27 cellular contexts compared by ENCODE assay signal in genomic region chr7:38182450-38182849, GRCh38. TPM values are rescaled to one million over a fixed set of nuclear protein-coding genes. Genes with fewer than 3 reads are reported as not detected.
A peak's percentile ranks its signal among the peaks of the same experiment; 100 is the strongest.
DNase-seq lines count a peak whose midpoint lies in the region; ATAC-seq, FAIRE-seq and TF ChIP-seq lines count a peak whose summit lies in the region.
"Had no signal": no experiment of that assay in that cellular context is flagged by ENCODE, and none has a peak within 500 bp of the region (broad histone marks: within the 10 kb centered on the region; RNA-seq: fewer than 3 reads in every experiment).

No MANE protein-coding gene starts in this region.

- H3K9ac ChIP-seq in Loucy (ENCODE audit: low read depth, low read length, poor library complexity, severe bottlenecking) (peak overlapping the region; percentile 18), GM12878 (ENCODE audit: control insufficient read depth, insufficient read depth, low read length) (peak overlapping the region; percentile 31), smooth muscle cell (ENCODE audit: low read depth) (no peak overlapping the region)
- H3K9ac ChIP-seq: BLaER1 treated with 17β-estradiol and CSF1 and Interleukin-3, amounts not matched to agents 10 nM and 100 nM had no signal

- SMC1A ChIA-PET in GM12878 (lab: Charles Lee; ENCODE audit: uncharacterized antibody, unreplicated experiment): interaction anchor here (1.2 to 5.5 kb wide), 9 partner anchors 9 to 262 kb away, joined by 3 to 61 read pairs (median 17); partner anchors contain the start of gene EPDR1

- no peaks in the 10 kb centered on the region for H3K9me2 ChIP-seq in Loucy (replicated peaks; ENCODE audit: low read depth, low read length)

- DNase-seq in left ventricle myocardium inferior (no peak), cardiac septum (ENCODE audit: low spot score) (no peak), GM12878 (ENCODE audit: low read depth, low spot score) (no peak), lung microvascular endothelial cell (ENCODE audit: low read depth in 2 of 2) (peak; percentile 8 to 33), smooth muscle cell (lab: John Stamatoyannopoulos, UW; ENCODE audit: unreplicated experiment) (no peak)
- DNase-seq in activated naive CD8-positive, alpha-beta T cell treated with anti-CD3 and anti-CD28 coated beads, Interleukin-2, amount 50 U/mL, for 24 hours: no peak
- DNase-seq: 8988T; ACHN; AML-193; BE2C; CD4-positive, alpha-beta T cell; CD8-positive, alpha-beta memory T cell; DMS 273 treated with DMSO at 0.1 percent for 48 hours; DMS79; EL; GDM1; GOT3; HFFc6 had no signal

- H2AFZ ChIP-seq in Loucy (ENCODE audit: low read length) (no peak overlapping the region), GM12878 (ENCODE audit: control insufficient read depth, low read depth, low read length) (no peak overlapping the region), smooth muscle cell (ENCODE audit: low read depth) (no peak overlapping the region)

- H3K27ac Mint-ChIP-seq in activated naive CD8-positive, alpha-beta T cell treated with anti-CD3 and anti-CD28 coated beads, Interleukin-2, amount 50 U/mL, for 24 hours: no peak overlapping the region
- H3K27ac Mint-ChIP-seq: CD14-positive monocyte; CD4-positive, alpha-beta T cell; HFFc6 had no signal

- no peak for TF ChIP-seq RAD21 in GM12878 (IDR thresholded peaks at IDR 0.05; ENCODE audit: insufficient read depth, low read depth, low read length)

- peaks cover 50% of the 10 kb centered on the region for H3K4me1 Mint-ChIP-seq in activated naive CD8-positive, alpha-beta T cell treated with anti-CD3 and anti-CD28 coated beads, Interleukin-2, amount 50 U/mL, for 24 hours

- intact Hi-C loops in left ventricle myocardium inferior (cut with micrococcal nuclease) (no loop called here), cardiac septum (cut with DNase I) (no loop called here), GM12878 (cut with micrococcal nuclease; ENCODE audit: unreplicated experiment) (no loop called here)

- POLR2A ChIA-PET in GM12878 (lab: Charles Lee): interaction anchor here (1.0 to 1.8 kb wide), 2 partner anchors 11 to 14 kb away, joined by 3 to 5 read pairs; no protein-coding TSS in a partner anchor

- peaks cover 80% of the 10 kb centered on the region for H3K4me1 ChIP-seq in left ventricle myocardium inferior
- H3K4me1 ChIP-seq in Loucy (ENCODE audit: insufficient read depth, low read length, poor library complexity, severe bottlenecking): peaks cover 70% of the 10 kb centered on the region
- peaks cover 12% of the 10 kb centered on the region; the same call in 1 of the 2 replicates for H3K4me1 ChIP-seq in GM12878 (ENCODE audit: control insufficient read depth, insufficient read depth, low read length)
- peaks cover 17% of the 10 kb centered on the region for H3K4me1 ChIP-seq in smooth muscle cell (ENCODE audit: low read depth)
- H3K4me1 ChIP-seq: BE2C had no signal

- H3K4me3 ChIP-seq in left ventricle myocardium inferior (no peak overlapping the region), Loucy (ENCODE audit: low read length, poor library complexity, severe bottlenecking) (peak overlapping the region; percentile 91), GM12878 (0 out of 2 replicates have a peak overlapping the region, but pooled peaks have one; percentile 29), smooth muscle cell (no peak overlapping the region)
- H3K4me3 ChIP-seq: A549; BLaER1 treated with 17β-estradiol and CSF1 and Interleukin-3, amounts not matched to agents 10 nM and 100 nM; HAP-1 had no signal

- peaks cover 9% of the 10 kb centered on the region for H3K36me3 Mint-ChIP-seq in activated naive CD8-positive, alpha-beta T cell treated with anti-CD3 and anti-CD28 coated beads, Interleukin-2, amount 50 U/mL, for 24 hours (ENCODE audit: low read depth)

- TF ChIP-seq POLR2A in GM12878 (IDR thresholded peaks at IDR 0.05; ENCODE audit: low read depth, low read length): no peak

- H3K9me3 ChIP-seq in left ventricle myocardium inferior (replicated peaks) (no peaks in the 10 kb centered on the region), Loucy (ENCODE audit: insufficient read depth, low read depth, low read length) (no peaks in the 10 kb centered on the region), GM12878 (replicated peaks; ENCODE audit: control insufficient read depth, insufficient read depth, low read length) (no peaks in the 10 kb centered on the region; the same call in 2 of the 3 replicates), smooth muscle cell (replicated peaks; ENCODE audit: low read depth) (no peaks in the 10 kb centered on the region)
- H3K9me3 ChIP-seq: A549, BE2C, HAP-1 had no signal

- 82% methylated on average over 1 of the region's 1 CpG for WGBS in GM12878 (ENCODE audit: insufficient coverage, insufficient replicate concordance, low lambda C conversion rate, missing lambda C conversion rate)
- 68% methylated on average over 1 of the region's 1 CpG for WGBS in smooth muscle cell (ENCODE audit: low lambda C conversion rate)

- FAIRE-seq in GM12878 (lab: Jason Lieb, UNC): no peak
- FAIRE-seq: A549, D721Med, GM12892, H54 had no signal

- TF ChIP-seq EP300 in GM12878 (IDR thresholded peaks at IDR 0.05; ENCODE audit: borderline replicate concordance in 1 of 2, control insufficient read depth in 1 of 2, low read depth in 2 of 2, low read length in 2 of 2): no peak

- ATAC-seq in GM12878 (no peak), HG03571 (IDR thresholded peaks at IDR 0.05; ENCODE audit: unreplicated experiment) (no peak)
- ATAC-seq in activated naive CD8-positive, alpha-beta T cell treated with anti-CD3 and anti-CD28 coated beads, Interleukin-2, amount 50 U/mL, for 24 hours: no peak
- ATAC-seq: A549 had no signal

- no peaks in the 10 kb centered on the region for H3K27me3 Mint-ChIP-seq in activated naive CD8-positive, alpha-beta T cell treated with anti-CD3 and anti-CD28 coated beads, Interleukin-2, amount 50 U/mL, for 24 hours
- H3K27me3 Mint-ChIP-seq: CD4-positive, alpha-beta T cell; CD8-positive, alpha-beta memory T cell had no signal

- RAD21 ChIA-PET in GM12878 (lab: Charles Lee; ENCODE audit: unreplicated experiment): interaction anchor here (1.1 to 3.8 kb wide), 5 partner anchors 13 to 136 kb away, joined by 3 to 38 read pairs (median 6); no protein-coding TSS in a partner anchor

- H3K4me2 ChIP-seq in Loucy (ENCODE audit: low read depth, low read length, poor library complexity, severe bottlenecking) (peak overlapping the region; percentile 92), GM12878 (ENCODE audit: control insufficient read depth, insufficient read depth) (peak overlapping the region; percentile 47), smooth muscle cell (no peak overlapping the region)
- H3K4me2 ChIP-seq: A549 had no signal

- H3F3A ChIP-seq in Loucy (ENCODE audit: low read depth) (no peaks in the 10 kb centered on the region), smooth muscle cell (ENCODE audit: low read depth) (no peaks in the 10 kb centered on the region)

- H3K27ac ChIP-seq in left ventricle myocardium inferior (replicated peaks): peak overlapping the region; percentile 15
- H3K27ac ChIP-seq in GM12878 (ENCODE audit: control insufficient read depth, insufficient read depth): peak overlapping the region; percentile 38; the same call in 1 of the 2 replicates
- no peak overlapping the region for H3K27ac ChIP-seq in smooth muscle cell (ENCODE audit: low read depth)
- H3K27ac ChIP-seq: A549; BLaER1 treated with 17β-estradiol and CSF1 and Interleukin-3, amounts not matched to agents 10 nM and 100 nM had no signal

- no peaks in the 10 kb centered on the region for H3K9me3 Mint-ChIP-seq in activated naive CD8-positive, alpha-beta T cell treated with anti-CD3 and anti-CD28 coated beads, Interleukin-2, amount 50 U/mL, for 24 hours
- H3K9me3 Mint-ChIP-seq: CD4-positive, alpha-beta T cell; CD8-positive, alpha-beta memory T cell; HFFc6 had no signal

- H3K4me3 Mint-ChIP-seq in activated naive CD8-positive, alpha-beta T cell treated with anti-CD3 and anti-CD28 coated beads, Interleukin-2, amount 50 U/mL, for 24 hours: no peak overlapping the region
- H3K4me3 Mint-ChIP-seq: CD14-positive monocyte; CD4-positive, alpha-beta T cell; HFFc6 had no signal

- H3K27me3 ChIP-seq in left ventricle myocardium inferior (ENCODE audit: low read depth) (no peaks in the 10 kb centered on the region), Loucy (ENCODE audit: insufficient read depth, low read length, poor library complexity, severe bottlenecking) (no peaks in the 10 kb centered on the region), GM12878 (replicated peaks in 1 of 2; ENCODE audit: control insufficient read depth in 2 of 2, insufficient read depth in 2 of 2, low read length in 1 of 2) (no peaks in the 10 kb centered on the region), smooth muscle cell (ENCODE audit: low read depth) (no peaks in the 10 kb centered on the region)
- H3K27me3 ChIP-seq: BE2C; BLaER1 treated with 17β-estradiol and CSF1 and Interleukin-3, amounts not matched to agents 10 nM and 100 nM had no signal

- no peak for TF ChIP-seq CTCF in left ventricle myocardium inferior (IDR thresholded peaks at IDR 0.05; ENCODE audit: borderline replicate concordance)
- no peak for TF ChIP-seq CTCF in Loucy (conservative IDR thresholded peaks at IDR 0.05; ENCODE audit: low read length)
- no peak for TF ChIP-seq CTCF in GM12878 (IDR thresholded peaks at IDR 0.05 in 2 of 3, conservative IDR thresholded peaks at IDR 0.05 in 1 of 3; ENCODE audit: control insufficient read depth in 2 of 3, extremely low read depth in 1 of 3, insufficient read depth in 1 of 3, low read depth in 3 of 3, low read length in 3 of 3)
- no peak for TF ChIP-seq CTCF in smooth muscle cell (IDR thresholded peaks at IDR 0.05; ENCODE audit: borderline replicate concordance, insufficient read depth, poor library complexity, severe bottlenecking)

- CTCF ChIA-PET in GM12878 (lab: Yijun Ruan, JAX): interaction anchor here (0.8 to 5.7 kb wide), 11 partner anchors 10 to 187 kb away, joined by 3 to 54 read pairs (median 5); no protein-coding TSS in a partner anchor

- peaks cover 85% of the 10 kb centered on the region for H3K79me2 ChIP-seq in Loucy (ENCODE audit: insufficient read depth, low read length)
- peaks cover 95% of the 10 kb centered on the region for H3K79me2 ChIP-seq in GM12878 (ENCODE audit: control insufficient read depth, insufficient read depth, low read length)
- H3K79me2 ChIP-seq in smooth muscle cell (ENCODE audit: low read depth): peaks cover 89% of the 10 kb centered on the region

- BruUV-seq in GM12878 (replicated peaks; lab: Mats Ljungman, UMichigan): no TSS peak

- H3K36me3 ChIP-seq in left ventricle myocardium inferior (no peaks in the 10 kb centered on the region), Loucy (ENCODE audit: insufficient read depth, low read length) (no peaks in the 10 kb centered on the region), GM12878 (ENCODE audit: control insufficient read depth in 2 of 2, insufficient read depth in 2 of 2, low read length in 1 of 2) (peaks cover 0 to 8% of the 10 kb centered on the region in 2 experiments; a peak in 2 of 4 replicates), smooth muscle cell (ENCODE audit: low read depth) (no peaks in the 10 kb centered on the region)
- H3K36me3 ChIP-seq: BE2C, HAP-1 had no signal

- in situ Hi-C loops in GM12878 (cut with MboI): no loop called here

- H4K20me1 ChIP-seq in Loucy (ENCODE audit: insufficient read depth, low read length, poor library complexity, severe bottlenecking): peaks cover 38% of the 10 kb centered on the region
- no peaks in the 10 kb centered on the region for H4K20me1 ChIP-seq in GM12878 (ENCODE audit: control insufficient read depth, insufficient read depth)
- peaks cover 77% of the 10 kb centered on the region for H4K20me1 ChIP-seq in smooth muscle cell (ENCODE audit: low read depth)

RNA-seq across cellular contexts. Expression of gene STARD3NL, which starts 4.4 kb away (rescaled TPM):
- total RNA-seq in left ventricle myocardium inferior: 24.8 TPM
- total RNA-seq in cardiac septum: 26.4 TPM
- 81.2 and 83.7 TPM in 2 replicates for total RNA-seq in GM12878 (2013; cell fraction: nucleolus; rRNA removed)
- 85.0 and 103 TPM in 2 replicates for total RNA-seq in GM12878 (2014; rRNA removed)
- 75.2 and 80.4 TPM in 2 replicates for total RNA-seq in GM12878 (2014; rRNA removed; fragmentation: Illumina TruSeq; extraction: Trizol)
- total RNA-seq in GM12878 (2021): 62.9 and 66.1 TPM in 2 replicates
- polyA plus RNA-seq in GM12878 (2011; ENCODE audit: low read depth): 27.6 TPM
- 133 and 173 TPM in 2 replicates for polyA plus RNA-seq in GM12878 (2011; rRNA removed)
- polyA plus RNA-seq in GM12878 (2011; cell fraction: cytosol; rRNA removed): 61.8 and 66.8 TPM in 2 replicates
- 44.3 and 53.4 TPM in 2 replicates for polyA plus RNA-seq in GM12878 (2011; cell fraction: nucleus; rRNA removed)
- 35.5 and 48.1 TPM in 2 replicates for polyA plus RNA-seq in GM12878 (2012)
- 80.1 and 91.5 TPM in 2 replicates for polyA plus RNA-seq in GM12878 (2014; fragmentation: Illumina TruSeq; extraction: Trizol)
- 100 to 1,000 TPM in 1 of 2 experiments, 10 to 100 TPM in 1; 76.4 to 101 TPM for polyA plus RNA-seq in GM12878 (2014; fragmentation: Nextera tagmentation; extraction: Ambion mirVana)
- 71.3 and 86.3 TPM in 2 replicates for polyA plus RNA-seq in GM12878 (2014; rRNA removed)
- 100 to 1,000 TPM; 120 to 128 TPM for polyA plus RNA-seq in GM12878 (2016; fragmentation: Nextera tagmentation; extraction: Ambion mirVana)
- 50.3 and 64.1 TPM in 2 replicates for polyA minus RNA-seq in GM12878 (2011; rRNA and poly(A)+ RNA removed)
- 14.7 and 17.2 TPM in 2 replicates for polyA minus RNA-seq in GM12878 (2011; cell fraction: cytosol; rRNA and poly(A)+ RNA removed)
- 31.4 and 42.0 TPM in 2 replicates for polyA minus RNA-seq in GM12878 (2011; cell fraction: nucleus; rRNA and poly(A)+ RNA removed)
- total RNA-seq in lung microvascular endothelial cell: 85.2 and 107 TPM in 2 replicates
- 62.5 and 96.8 TPM in 2 replicates for total RNA-seq in smooth muscle cell
- polyA plus RNA-seq in smooth muscle cell: 69.9 and 81.6 TPM in 2 replicates

Comparison
In these comparisons a context has a peak if more than half of its experiments do, and no peak if none do; other contexts are left out.
1. DNase-seq: peak in lung microvascular endothelial cell (2 of 2); none in left ventricle myocardium inferior (single experiment), cardiac septum (single experiment), GM12878 (single experiment), smooth muscle cell (single experiment) and activated naive CD8-positive, alpha-beta T cell treated with anti-CD3 and anti-CD28 coated beads, Interleukin-2, amount 50 U/mL, for 24 hours (single experiment).
2. H3K4me3 ChIP-seq: peak in Loucy (single experiment) and GM12878 (single experiment); none in left ventricle myocardium inferior (single experiment) and smooth muscle cell (single experiment).